In genomic region chr16:4734063-4734729, GRCh38 we compare ENCODE assay signal across 8 cellular contexts. TPM values are rescaled to one million over a fixed set of nuclear protein-coding genes. Genes with fewer than 3 reads are reported as not detected.
DNase-seq lines count a peak whose midpoint lies in the region; ATAC-seq and TF ChIP-seq lines count a peak whose summit lies in the region.

ANKS3 (minus strand) TSS chr16:4734271; CDS start chr16:4730149, 4,122 bp downstream.
DNAAF8 (plus strand) TSS chr16:4734537; CDS start chr16:4736515, 1,978 bp downstream.

- no peaks in the 10 kb centered on the region for H3K9me3 ChIP-seq in CD4-positive, alpha-beta T cell (ENCODE audit: control insufficient read depth, low read length)
- no peaks in the 10 kb centered on the region for H3K9me3 ChIP-seq in lung (ENCODE audit: control insufficient read depth in 2 of 2, insufficient read depth in 1 of 2, low read length in 1 of 2)

- TF ChIP-seq CTCF in CD4-positive, alpha-beta T cell (IDR thresholded peaks at IDR 0.05): no peak
- TF ChIP-seq CTCF in activated CD8-positive, alpha-beta T cell treated with anti-CD3 and anti-CD28 coated beads for 36 hours (IDR thresholded peaks at IDR 0.05): no peak
- TF ChIP-seq CTCF in lung (IDR thresholded peaks at IDR 0.05; ENCODE audit: control extremely low read depth, extremely low read depth): no peak

- H3K4me3 Mint-ChIP-seq in CD4-positive, alpha-beta T cell: peak within 1 kb of the TSS; percentile 98
- H3K4me3 Mint-ChIP-seq in activated CD8-positive, alpha-beta T cell treated with anti-CD3 and anti-CD28 coated beads for 36 hours: peak within 1 kb of the TSS; percentile 88

- no peaks in the 10 kb centered on the region for H3K27me3 ChIP-seq in CD4-positive, alpha-beta T cell (ENCODE audit: control insufficient read depth, insufficient read depth, low read length)
- no peaks in the 10 kb centered on the region for H3K27me3 ChIP-seq in lung (ENCODE audit: control insufficient read depth, insufficient read depth)

- ATAC-seq in CD4-positive, alpha-beta T cell (ENCODE audit: poor library complexity): peak; percentile 76
- peak; percentile 72 for ATAC-seq in GM19397 (IDR thresholded peaks at IDR 0.05; ENCODE audit: unreplicated experiment)
- ATAC-seq in HG03565 (IDR thresholded peaks at IDR 0.05; ENCODE audit: unreplicated experiment): peak; percentile 77
- ATAC-seq in activated CD8-positive, alpha-beta T cell treated with anti-CD3 and anti-CD28 coated beads for 36 hours: peak; percentile 81
- ATAC-seq in lung (ENCODE audit: insufficient read depth, low FRiP score): peak; percentile 97

- peak within 1 kb of the TSS; percentile 68 for H3K27ac ChIP-seq in CD4-positive, alpha-beta T cell (ENCODE audit: low read depth, low read length)
- peak within 1 kb of the TSS; percentile 58 to 90 for H3K27ac ChIP-seq in lung (ENCODE audit: low read depth in 1 of 2, low read length in 1 of 2)

- peak; percentile 57 to 81 (median 68) for DNase-seq in CD4-positive, alpha-beta T cell
- peak; percentile 97 for DNase-seq in NCI-H82 (lab: John Stamatoyannopoulos, UW)
- DNase-seq in activated CD8-positive, alpha-beta T cell treated with anti-CD3 and anti-CD28 coated beads for 36 hours: peak; percentile 86
- peak; percentile 75 for DNase-seq in effector CD4-positive, alpha-beta T cell
- DNase-seq in lung (ENCODE audit: low spot score): peak; percentile 96
- DNase-seq in stimulated activated CD4-positive, alpha-beta T cell treated with anti-CD3 and anti-CD28 coated beads, TNF-alpha, amount 100 ng/mL, for 24 hours (ENCODE audit: low read depth in 3 of 3): peak; percentile 65 to 83 (median 67)

- POLR2A ChIA-PET in CD4-positive, alpha-beta T cell (lab: Charles Lee): interaction anchor here (0.6 to 3.0 kb wide), 27 partner anchors 9 to 480 kb away, joined by 3 to 61 read pairs (median 4); partner anchors contain the start of genes CDIP1, GLYR1, MGRN1 and NAGPA
- POLR2A ChIA-PET in activated CD8-positive, alpha-beta T cell treated with anti-CD3 and anti-CD28 coated beads for 36 hours (lab: Charles Lee): interaction anchor here (0.7 to 1.9 kb wide), 9 partner anchors 9 to 41 kb away, joined by 3 to 10 read pairs (median 4); partner anchors contain the start of genes NUDT16L1 and ZNF500

- 0% methylated on average over 67 to 70 of the region's 70 CpGs for WGBS in lung, 2 donors

- peaks cover 0 to 5% of the 10 kb centered on the region in 2 donors for H3K36me3 ChIP-seq in lung (ENCODE audit: control insufficient read depth in 2 of 2, insufficient read depth in 2 of 2, low read length in 2 of 2)

- CTCF ChIA-PET in CD4-positive, alpha-beta T cell (lab: Charles Lee): interaction anchor here (0.9 to 1.6 kb wide), 6 partner anchors 40 to 480 kb away, joined by 3 to 7 read pairs (median 4); partner anchors contain the start of genes CDIP1, MGRN1 and ROGDI
- CTCF ChIA-PET in activated CD8-positive, alpha-beta T cell treated with anti-CD3 and anti-CD28 coated beads for 36 hours (lab: Charles Lee): interaction anchor here (0.8 to 2.1 kb wide), 8 partner anchors 26 to 222 kb away, joined by 3 to 12 read pairs (median 5); partner anchors contain the start of gene MGRN1

- no peaks in the 10 kb centered on the region for H3K9me3 Mint-ChIP-seq in CD4-positive, alpha-beta T cell
- no peaks in the 10 kb centered on the region for H3K9me3 Mint-ChIP-seq in activated CD8-positive, alpha-beta T cell treated with anti-CD3 and anti-CD28 coated beads for 36 hours

- H3K27me3 Mint-ChIP-seq in CD4-positive, alpha-beta T cell: no peaks in the 10 kb centered on the region
- no peaks in the 10 kb centered on the region for H3K27me3 Mint-ChIP-seq in activated CD8-positive, alpha-beta T cell treated with anti-CD3 and anti-CD28 coated beads for 36 hours

- H3K4me1 ChIP-seq in lung (ENCODE audit: control insufficient read depth in 2 of 2, insufficient read depth in 2 of 2, low read length in 2 of 2): peaks cover 0 to 2% of the 10 kb centered on the region in 2 donors

- peak within 1 kb of the TSS; percentile 92 for H3K4me3 ChIP-seq in lung

- peaks cover 31% of the 10 kb centered on the region for H3K4me1 Mint-ChIP-seq in CD4-positive, alpha-beta T cell (ENCODE audit: low read depth)
- H3K4me1 Mint-ChIP-seq in activated CD8-positive, alpha-beta T cell treated with anti-CD3 and anti-CD28 coated beads for 36 hours (ENCODE audit: low read depth): peaks cover 16% of the 10 kb centered on the region

- intact Hi-C loops in CD4-positive, alpha-beta T cell (cut with DNase I, micrococcal nuclease): loop anchor here (1.0 to 10.0 kb wide), 9 partner anchors 33 to 341 kb away; partner anchors contain the start of genes ROGDI (in 2 of the 2), ZNF500 (in 2 of the 2), ALG1 (in 1 of the 2) and GLYR1 (in 1 of the 2)
- intact Hi-C loops in activated CD8-positive, alpha-beta T cell treated with anti-CD3 and anti-CD28 coated beads for 36 hours (cut with micrococcal nuclease): no loop called here

- H3K27ac Mint-ChIP-seq in CD4-positive, alpha-beta T cell: peak within 1 kb of the TSS; percentile 90
- peak within 1 kb of the TSS; percentile 75 for H3K27ac Mint-ChIP-seq in activated CD8-positive, alpha-beta T cell treated with anti-CD3 and anti-CD28 coated beads for 36 hours

- H3K36me3 Mint-ChIP-seq in CD4-positive, alpha-beta T cell (ENCODE audit: low read depth): peaks cover 19% of the 10 kb centered on the region
- peaks cover 5% of the 10 kb centered on the region for H3K36me3 Mint-ChIP-seq in activated CD8-positive, alpha-beta T cell treated with anti-CD3 and anti-CD28 coated beads for 36 hours (ENCODE audit: low read depth)

RNA-seq across cellular contexts. Expression of gene ANKS3, which starts in this region (rescaled TPM):
- total RNA-seq in CD4-positive, alpha-beta T cell: 10 to 100 TPM; 13.5 TPM
- total RNA-seq in activated CD8-positive, alpha-beta T cell treated with anti-CD3 and anti-CD28 coated beads for 36 hours: 10 to 100 TPM; 13.0 to 13.8 TPM
- 10 to 100 TPM; 23.5 to 25.3 TPM for total RNA-seq in lung
- 10 to 100 TPM; 12.6 to 26.3 TPM for polyA plus RNA-seq in lung

RNA-seq across cellular contexts. Expression of gene DNAAF8, which starts in this region (rescaled TPM):
- total RNA-seq in CD4-positive, alpha-beta T cell: under 1 TPM in 1 of 2 experiments, not detected in 1; 0.25 TPM
- total RNA-seq in activated CD8-positive, alpha-beta T cell treated with anti-CD3 and anti-CD28 coated beads for 36 hours: under 1 TPM; 0.18 to 0.38 TPM
- 10 to 100 TPM in 1 of 2 donors, 1 to 10 TPM in 1; 5.1 to 11.3 TPM for total RNA-seq in lung
- 1 to 10 TPM; 4.3 to 4.9 TPM for polyA plus RNA-seq in lung

Comparison
In these comparisons a context has a peak if more than half of its experiments do, and no peak if none do; other contexts are left out.
1. Peak in every context shown above with its lines: DNase-seq, ATAC-seq, H3K4me3 ChIP-seq and H3K27ac ChIP-seq.
2. RNA of gene DNAAF8 (total RNA-seq): 5.1 to 11.3 TPM in lung; 0.18 to 0.38 TPM in activated CD8-positive, alpha-beta T cell treated with anti-CD3 and anti-CD28 coated beads for 36 hours and 0.25 TPM in CD4-positive, alpha-beta T cell; every median in the first group is over 4 times any median in the second.